In the genomic region with DNA sequence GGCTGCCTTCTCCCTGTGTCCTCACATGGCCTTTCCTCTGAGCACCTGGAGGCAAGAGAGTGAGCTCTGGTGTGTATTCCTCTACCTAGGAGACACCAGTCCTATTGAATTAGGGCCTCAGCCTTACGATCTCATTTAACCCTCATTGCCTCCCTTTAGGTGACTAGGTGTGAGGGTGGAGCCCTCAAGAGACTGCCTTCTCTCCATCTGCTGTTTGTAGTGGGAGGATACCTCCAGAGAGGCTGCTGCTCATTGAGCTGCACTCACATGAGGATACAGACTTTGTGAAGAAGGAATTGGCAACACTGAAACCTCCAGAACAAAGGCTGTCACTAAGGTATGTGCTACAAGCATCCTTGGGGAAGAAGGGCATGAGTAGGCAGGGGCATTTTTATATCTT, we compare ENCODE assay signal across 21 cellular contexts. TPM values are rescaled to one million over a fixed set of nuclear protein-coding genes. Genes with fewer than 3 reads are reported as not detected.
A peak's percentile ranks its signal among the peaks of the same experiment; 100 is the strongest.
DNase-seq lines count a peak whose midpoint lies in the region; ATAC-seq, FAIRE-seq and TF ChIP-seq lines count a peak whose summit lies in the region.
"Had no signal": no experiment of that assay in that cellular context is flagged by ENCODE, and none has a peak within 500 bp of the region (broad histone marks: within the 10 kb centered on the region; RNA-seq: fewer than 3 reads in every experiment).

TSS of gene CCR8 (plus strand) at position 217 of the 400 bp plus-strand sequence. CDS start 2,623 bp downstream, outside the sequence.

- H3K9ac ChIP-seq in mesendoderm (ENCODE audit: low read length) (no peak within 1 kb of the TSS), GM23248 (no peak within 1 kb of the TSS)

- CTCF ChIA-PET in activated CD4-positive, alpha-beta T cell treated with anti-CD3 and anti-CD28 coated beads for 36 hours (lab: Charles Lee), result no interaction called here

- no peak within 1 kb of the TSS for H3K18ac ChIP-seq in mesendoderm (ENCODE audit: low read length)

- no peaks in the 10 kb centered on the region for H4K20me1 ChIP-seq in GM23248 (ENCODE audit: insufficient read depth)

- WGBS in mesendoderm (ENCODE audit: extremely low coverage, insufficient coverage, low lambda C conversion rate), result no CpG with 5 or more reads among the region's 1 CpG
- 0% methylated on average over 1 of the region's 1 CpG for WGBS in GM23248 (ENCODE audit: low coverage in 1 of 2, low lambda C conversion rate in 2 of 2, missing lambda C conversion rate in 2 of 2), 2 experiments

- H3K4me3 ChIP-seq in mesendoderm (ENCODE audit: low read length) (no peak within 1 kb of the TSS), GM23248 (no peak within 1 kb of the TSS), upper lobe of right lung (no peak within 1 kb of the TSS)
- H3K4me3 ChIP-seq: lung, Peyer's patch had no signal

- H3K79me2 ChIP-seq in mesendoderm (ENCODE audit: control insufficient read depth, insufficient read depth, low read length) (no peaks in the 10 kb centered on the region), GM23248 (ENCODE audit: insufficient read depth) (no peaks in the 10 kb centered on the region)

- H2BK15ac ChIP-seq in mesendoderm (replicated peaks; ENCODE audit: low read depth), result no peak within 1 kb of the TSS

- no peak for ATAC-seq in activated CD4-positive, alpha-beta T cell treated with anti-CD3 and anti-CD28 coated beads for 36 hours
- no peak for ATAC-seq in GM18519 (IDR thresholded peaks at IDR 0.05; ENCODE audit: low FRiP score, unreplicated experiment)
- no peak for ATAC-seq in upper lobe of right lung
- ATAC-seq: natural killer cell had no signal

- in situ Hi-C loops in GM23248 (cut with MboI), result no loop called here

- no peaks in the 10 kb centered on the region for H3K9me3 Mint-ChIP-seq in activated CD4-positive, alpha-beta T cell treated with anti-CD3 and anti-CD28 coated beads for 36 hours (ENCODE audit: low read depth)
- H3K9me3 Mint-ChIP-seq: immature natural killer cell, natural killer cell had no signal

- intact Hi-C loops in activated CD4-positive, alpha-beta T cell treated with anti-CD3 and anti-CD28 coated beads for 36 hours (cut with DNase I, micrococcal nuclease), result no loop called here
- intact Hi-C loops in T-helper 2 cell treated with Interferon-gamma antibody and Interleukin-4, amounts not matched to agents 100 ng/mL and 5 ng/mL, for 36 hours (cut with micrococcal nuclease), result loop anchor here (2.0 kb wide), 1 partner anchor 31 kb away; no protein-coding TSS in a partner anchor
- intact Hi-C loops in upper lobe of right lung (cut with DNase I), result no loop called here

- no peak within 1 kb of the TSS for H2BK5ac ChIP-seq in mesendoderm (ENCODE audit: low read length)

- H3K36me3 Mint-ChIP-seq in activated CD4-positive, alpha-beta T cell treated with anti-CD3 and anti-CD28 coated beads for 36 hours (ENCODE audit: low read depth), result no peaks in the 10 kb centered on the region
- H3K36me3 Mint-ChIP-seq: natural killer cell had no signal

- H2AK5ac ChIP-seq in mesendoderm (ENCODE audit: low read length), result no peak within 1 kb of the TSS

- H3K4me1 ChIP-seq in mesendoderm (ENCODE audit: control insufficient read depth, low read depth, low read length), result no peaks in the 10 kb centered on the region
- H3K4me1 ChIP-seq in GM23248 (ENCODE audit: insufficient read depth), result no peaks in the 10 kb centered on the region
- no peaks in the 10 kb centered on the region for H3K4me1 ChIP-seq in upper lobe of right lung
- H3K4me1 ChIP-seq: Peyer's patch had no signal

- H3K4me2 ChIP-seq in mesendoderm (ENCODE audit: low read length) (no peak within 1 kb of the TSS), GM23248 (ENCODE audit: unreplicated experiment) (no peak within 1 kb of the TSS)

- H3K4me3 Mint-ChIP-seq in activated CD4-positive, alpha-beta T cell treated with anti-CD3 and anti-CD28 coated beads for 36 hours, result no peak within 1 kb of the TSS
- H3K4me3 Mint-ChIP-seq: immature natural killer cell, natural killer cell had no signal

- H3F3A ChIP-seq in GM23248 (ENCODE audit: insufficient read depth), result no peaks in the 10 kb centered on the region

- peaks cover 3% of the 10 kb centered on the region for H3K27me3 Mint-ChIP-seq in activated CD4-positive, alpha-beta T cell treated with anti-CD3 and anti-CD28 coated beads for 36 hours

- no peak for TF ChIP-seq CTCF in upper lobe of right lung (IDR thresholded peaks at IDR 0.05)

- H2BK120ac ChIP-seq in mesendoderm (ENCODE audit: low read depth, low read length), result no peak within 1 kb of the TSS

- H3K27ac ChIP-seq in mesendoderm (ENCODE audit: low read depth, low read length) (no peak within 1 kb of the TSS), GM23248 (no peak within 1 kb of the TSS), upper lobe of right lung (no peak within 1 kb of the TSS)
- H3K27ac ChIP-seq: Peyer's patch had no signal

- H3K23ac ChIP-seq in mesendoderm (ENCODE audit: low read length), result no peak within 1 kb of the TSS

- H3K4ac ChIP-seq in mesendoderm (ENCODE audit: low read depth, low read length), result no peak within 1 kb of the TSS

- H3K79me1 ChIP-seq in mesendoderm (ENCODE audit: low read length), result no peaks in the 10 kb centered on the region

- H3K9me2 ChIP-seq in GM23248 (ENCODE audit: insufficient read depth), result no peaks in the 10 kb centered on the region

- peak within 1 kb of the TSS; percentile 3 for H3K27ac Mint-ChIP-seq in activated CD4-positive, alpha-beta T cell treated with anti-CD3 and anti-CD28 coated beads for 36 hours
- H3K27ac Mint-ChIP-seq: natural killer cell, progenitor cell of endocrine pancreas had no signal

- H3K9me3 ChIP-seq in GM23248 (ENCODE audit: low read depth) (no peaks in the 10 kb centered on the region), upper lobe of right lung (no peaks in the 10 kb centered on the region)
- H3K9me3 ChIP-seq: Peyer's patch had no signal

- POLR2A ChIA-PET in activated CD4-positive, alpha-beta T cell treated with anti-CD3 and anti-CD28 coated beads for 36 hours (lab: Charles Lee), result no interaction called here

- no peak within 1 kb of the TSS for H2AFZ ChIP-seq in GM23248

- DNase-seq in activated CD4-positive, alpha-beta T cell treated with anti-CD3 and anti-CD28 coated beads for 36 hours, result no peak
- no peak for DNase-seq in activated CD4-positive, alpha-beta T cell treated with anti-CD3 and anti-CD28 coated beads for 48 hours
- DNase-seq in GM18507 (ENCODE audit: extremely low spot score, insufficient read length, low read depth) (no peak), mesendoderm (peak; percentile 6), GM23248 (no peak), upper lobe of right lung (no peak)
- DNase-seq: activated effector memory CD4-positive, alpha-beta T cell treated with Interleukin-2 at 50 U/mL for 16 hours; cortex of kidney; immature natural killer cell; KBM-7; natural killer cell; Peyer's patch; small intestine; stimulated activated naive CD4-positive, alpha-beta T cell had no signal

- no peaks in the 10 kb centered on the region for H3K36me3 ChIP-seq in mesendoderm (ENCODE audit: control insufficient read depth, insufficient read depth, low read length)
- H3K36me3 ChIP-seq in GM23248 (ENCODE audit: low read depth), result no peaks in the 10 kb centered on the region
- H3K36me3 ChIP-seq in upper lobe of right lung, result no peaks in the 10 kb centered on the region
- H3K36me3 ChIP-seq: Peyer's patch had no signal

- no peaks in the 10 kb centered on the region for H3K27me3 ChIP-seq in mesendoderm (ENCODE audit: insufficient read depth, low read length, poor library complexity)
- H3K27me3 ChIP-seq in GM23248 (replicated peaks; ENCODE audit: insufficient read depth), result 0 out of 2 replicates have a peak, but pooled peaks cover 4% of the 10 kb centered on the region
- H3K27me3 ChIP-seq in upper lobe of right lung, result no peaks in the 10 kb centered on the region
- H3K27me3 ChIP-seq: Peyer's patch had no signal

- H3K56ac ChIP-seq in mesendoderm (ENCODE audit: low read length), result no peak within 1 kb of the TSS

- H4K5ac ChIP-seq in mesendoderm (ENCODE audit: low read length), result no peak within 1 kb of the TSS

- peaks cover 42% of the 10 kb centered on the region for H3K4me1 Mint-ChIP-seq in activated CD4-positive, alpha-beta T cell treated with anti-CD3 and anti-CD28 coated beads for 36 hours

- no peak within 1 kb of the TSS for H4K8ac ChIP-seq in mesendoderm (ENCODE audit: low read depth, low read length)

- peak; percentile 48 for FAIRE-seq in GM18507 (lab: Jason Lieb, UNC)
- FAIRE-seq: small intestine had no signal

RNA-seq across cellular contexts. Expression of gene CCR8, which starts in this region (rescaled TPM):
- total RNA-seq in activated CD4-positive, alpha-beta T cell treated with anti-CD3 and anti-CD28 coated beads for 36 hours, result under 1 TPM; 0.75 to 0.77 TPM
- 12.6 and 13.7 TPM in 2 replicates for total RNA-seq in T-helper 2 cell treated with Interferon-gamma antibody and Interleukin-4, amounts not matched to agents 100 ng/mL and 5 ng/mL, for 36 hours
- polyA plus RNA-seq in mesendoderm (2013, experiment 1 of 2), result not detected
- polyA plus RNA-seq in mesendoderm (2013, experiment 2 of 2), result not detected
- total RNA-seq in GM23248 (2014; rRNA removed; shearing (Covaris generic)), result not detected in 2 replicates
- polyA plus RNA-seq in GM23248 (2016; fragmentation: Nextera tagmentation; extraction: Ambion mirVana), result not detected in 2 replicates
- not detected for total RNA-seq in upper lobe of right lung
- total RNA-seq: epithelial cell of proximal tubule, lung, NCI-H460, Peyer's patch, progenitor cell of endocrine pancreas, urinary bladder had no signal
- polyA plus RNA-seq: small intestine, urinary bladder had no signal
